In the genomic region with DNA sequence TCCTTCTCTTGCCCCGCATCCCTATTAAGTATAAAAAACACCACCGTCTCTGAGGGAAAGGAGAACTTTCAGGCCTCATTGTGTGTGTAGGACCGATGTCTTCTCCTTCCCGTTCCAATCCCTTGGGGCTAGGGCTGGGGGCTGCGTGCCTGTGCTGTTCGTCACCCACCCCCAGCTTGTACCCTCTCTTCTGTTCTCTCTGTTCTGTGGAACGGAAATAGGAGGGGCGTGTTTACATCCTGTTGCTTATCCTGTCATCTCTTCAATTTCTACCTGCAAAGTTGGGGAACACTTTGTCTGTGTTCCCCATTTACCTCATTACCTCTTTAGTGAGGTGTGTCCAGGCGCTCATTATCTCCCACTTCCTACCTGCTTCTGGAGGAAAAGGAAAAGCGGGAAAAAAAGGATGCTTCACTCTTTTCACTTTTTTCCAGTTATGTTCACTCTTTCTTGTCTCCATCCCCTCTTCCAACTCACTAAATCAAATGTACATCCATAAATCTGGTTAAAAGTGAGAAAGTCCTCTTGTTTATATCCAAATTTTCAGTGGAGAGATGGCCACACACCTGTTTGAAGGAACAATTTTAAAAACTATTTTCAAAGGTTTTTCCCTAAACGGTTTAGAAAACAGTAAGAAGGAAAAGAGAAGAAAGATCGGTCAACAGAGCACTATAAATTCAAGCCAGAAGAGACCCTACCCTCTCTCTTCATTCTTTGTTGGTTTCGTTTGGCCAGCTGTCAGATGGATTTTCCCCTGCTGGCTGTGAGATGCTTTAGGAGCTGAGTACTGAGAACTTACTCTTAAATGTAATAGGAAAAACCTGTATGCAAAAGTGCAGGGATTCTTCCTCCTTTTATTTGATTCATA, we compare ENCODE assay signal across 8 cellular contexts. TPM values are rescaled to one million over a fixed set of nuclear protein-coding genes. Genes with fewer than 3 reads are reported as not detected.
A peak's percentile ranks its signal among the peaks of the same experiment; 100 is the strongest.
DNase-seq lines count a peak whose midpoint lies in the region; ATAC-seq and TF ChIP-seq lines count a peak whose summit lies in the region.

No MANE protein-coding gene starts in this region.

- TF ChIP-seq CTCF in GM12865 (IDR thresholded peaks at IDR 0.05; ENCODE audit: insufficient read depth, low read depth, low read length, missing control alignments), result no peak
- 0 out of 2 replicates have a peak, but pooled peaks have one; percentile 22 for TF ChIP-seq CTCF in OCI-LY7 (conservative IDR thresholded peaks at IDR 0.05; ENCODE audit: low read length)
- peak; percentile 45 for TF ChIP-seq CTCF in left ventricle myocardium inferior (IDR thresholded peaks at IDR 0.05; ENCODE audit: borderline replicate concordance)

- H2AFZ ChIP-seq in OCI-LY7 (ENCODE audit: low read length), result peak overlapping the region; percentile 67; the same call in 1 of the 2 replicates

- no TSS peak for BruUV-seq in OCI-LY7 (replicated peaks; lab: Mats Ljungman, UMichigan)

- H3K9me3 ChIP-seq in OCI-LY7 (ENCODE audit: low read length) (no peaks in the 10 kb centered on the region), left ventricle myocardium inferior (replicated peaks) (no peaks in the 10 kb centered on the region)

- intact Hi-C loops in OCI-LY7 (cut with micrococcal nuclease; ENCODE audit: unreplicated experiment) (loop anchor here (2.0 to 5.0 kb wide), 2 partner anchors 39 to 70 kb away; a partner anchor contains a TSS), left ventricle myocardium inferior (cut with micrococcal nuclease) (no loop called here)

- no peaks in the 10 kb centered on the region for H4K20me1 ChIP-seq in OCI-LY7 (ENCODE audit: insufficient read depth, low read length)

- H3K4me1 ChIP-seq in OCI-LY7 (ENCODE audit: insufficient read depth, low read length, poor library complexity, severe bottlenecking) (peaks cover 50% of the 10 kb centered on the region), left ventricle myocardium inferior (peaks cover 85% of the 10 kb centered on the region)

- peak overlapping the region; percentile 64 for H3K4me3 ChIP-seq in GM12865 (ENCODE audit: low read depth, low read length)
- H3K4me3 ChIP-seq in OCI-LY7 (ENCODE audit: low read depth, low read length, poor library complexity, severe bottlenecking), result peak overlapping the region; percentile 81
- H3K4me3 ChIP-seq in left ventricle myocardium inferior, result peak overlapping the region; percentile 86
- H3K4me3 ChIP-seq in skeletal muscle cell (ENCODE audit: low read depth, low read length), result peak overlapping the region; percentile 84

- DNase-seq in GM12865 (ENCODE audit: low read depth) (peak; percentile 50), OCI-LY7 (ENCODE audit: low spot score) (peak; percentile 75), left ventricle myocardium inferior (peak; percentile 62), skeletal muscle cell (ENCODE audit: low read depth) (peak; percentile 53), AG08396 (ENCODE audit: low spot score) (no peak)
- peak; percentile 64 for DNase-seq in activated naive CD4-positive, alpha-beta T cell treated with Interleukin-2 at 50 U/mL for 16 hours

- H3K27ac ChIP-seq in OCI-LY7 (ENCODE audit: low read depth, low read length, poor library complexity, severe bottlenecking), result peak overlapping the region; percentile 81
- peak overlapping the region; percentile 99 for H3K27ac ChIP-seq in left ventricle myocardium inferior (replicated peaks)

- H3K36me3 ChIP-seq in OCI-LY7 (ENCODE audit: insufficient read depth, low read length) (peaks cover 36% of the 10 kb centered on the region), left ventricle myocardium inferior (peaks cover 37% of the 10 kb centered on the region)

- peak overlapping the region; percentile 97 for H3K4me2 ChIP-seq in OCI-LY7 (ENCODE audit: low read length)

- CTCF ChIA-PET in OCI-LY7 (lab: Charles Lee; ENCODE audit: unreplicated experiment), result interaction anchor here (1.0 to 2.6 kb wide), 2 partner anchors 18 to 33 kb away, joined by 3 to 10 read pairs; a partner anchor contains a TSS

- H3K27me3 ChIP-seq in left ventricle myocardium inferior (ENCODE audit: low read depth), result no peaks in the 10 kb centered on the region

- H3K79me2 ChIP-seq in OCI-LY7 (ENCODE audit: insufficient read depth, low read depth, low read length), result peaks cover 32% of the 10 kb centered on the region; the same call in 1 of the 2 replicates

- POLR2A ChIA-PET in OCI-LY7 (lab: Charles Lee), result interaction anchor here (0.5 to 8.3 kb wide), 11 partner anchors 9 to 139 kb away, joined by 3 to 67 read pairs (median 5); a partner anchor contains a TSS

- no peaks in the 10 kb centered on the region for H3K9me2 ChIP-seq in OCI-LY7 (ENCODE audit: insufficient read depth, low read length)

- peak; percentile 21 for ATAC-seq in HG02588 (IDR thresholded peaks at IDR 0.05; ENCODE audit: unreplicated experiment)
- ATAC-seq in GM18858 (IDR thresholded peaks at IDR 0.05; ENCODE audit: unreplicated experiment), result no peak

RNA-seq across cellular contexts. Expression of a gene that starts 1.0 kb away (rescaled TPM):
- total RNA-seq in OCI-LY7 (2014; rRNA removed; shearing (Covaris generic)), result 99.9 and 144 TPM in 2 replicates
- total RNA-seq in OCI-LY7 (2022) (50.3 and 76.8 TPM in 2 replicates), left ventricle myocardium inferior (753 TPM)

RNA-seq across cellular contexts. Expression of a gene that starts 24.1 kb away (rescaled TPM):
- total RNA-seq in OCI-LY7 (2014; rRNA removed; shearing (Covaris generic)), result not detected in 2 replicates
- total RNA-seq in OCI-LY7 (2022), result not detected in 2 replicates
- 90.3 TPM for total RNA-seq in left ventricle myocardium inferior

RNA-seq across cellular contexts. Expression of a gene that starts 32.9 kb away (rescaled TPM):
- total RNA-seq in OCI-LY7 (2014; rRNA removed; shearing (Covaris generic)), result 19.8 and 29.8 TPM in 2 replicates
- total RNA-seq in OCI-LY7 (2022), result 27.3 and 30.7 TPM in 2 replicates
- 45.6 TPM for total RNA-seq in left ventricle myocardium inferior

RNA-seq across cellular contexts. Expression of a gene that starts 33.0 kb away (rescaled TPM):
- 0.62 and 1.9 TPM in 2 replicates for total RNA-seq in OCI-LY7 (2014; rRNA removed; shearing (Covaris generic))
- 4.5 and 4.8 TPM in 2 replicates for total RNA-seq in OCI-LY7 (2022)
- total RNA-seq in left ventricle myocardium inferior, result 0.66 TPM

RNA-seq across cellular contexts. Expression of a gene that starts 39.6 kb away (rescaled TPM):
- total RNA-seq in OCI-LY7 (2014; rRNA removed; shearing (Covaris generic)), result 10.2 and 11.6 TPM in 2 replicates
- 26.3 and 31.8 TPM in 2 replicates for total RNA-seq in OCI-LY7 (2022)
- total RNA-seq in left ventricle myocardium inferior, result 23.0 TPM

Comparison
In these comparisons a context has a peak if more than half of its experiments do, and no peak if none do; other contexts are left out.
1. RNA of a gene that starts 24.1 kb away (total RNA-seq): 90.3 TPM in left ventricle myocardium inferior (single experiment); not detected in OCI-LY7; every median in the first group is over 10 times any median in the second.
2. Peak in every context shown above with its lines, with median percentiles within 50 percentile points of each other: H3K4me3 ChIP-seq.